In the genomic region with DNA sequence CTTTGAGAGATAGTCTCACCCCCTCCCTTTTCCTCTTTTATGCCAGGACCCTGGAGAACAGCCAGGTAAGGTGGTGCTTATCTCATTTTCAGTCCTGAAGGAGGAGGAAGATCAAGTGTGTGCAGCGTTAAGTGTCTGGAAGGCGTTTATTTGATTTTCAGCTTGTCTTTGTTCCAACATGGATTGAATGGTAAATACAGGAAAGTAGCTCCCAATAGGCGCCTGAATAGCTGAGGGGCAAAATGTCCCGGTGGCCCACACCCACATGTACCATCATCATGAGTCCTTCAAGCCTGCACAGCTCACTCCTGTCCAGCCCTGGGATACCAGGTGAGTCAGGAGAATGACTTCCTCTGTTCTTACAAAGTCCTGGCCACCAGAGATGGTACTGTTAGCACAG, we compare ENCODE assay signal across 26 cellular contexts.
DNase-seq lines count a peak whose midpoint lies in the region; TF ChIP-seq lines count a peak whose summit lies in the region.
"Had no signal": no experiment of that assay in that cellular context is flagged by ENCODE, and none has a peak within 500 bp of the region (broad histone marks: within the 10 kb centered on the region; RNA-seq: fewer than 3 reads in every experiment).

No MANE protein-coding gene starts in this region.

- 37 to 41% methylated on average over 4 of the region's 4 CpGs for WGBS in esophagus squamous epithelium, 2 donors

- H3K4me3 ChIP-seq in esophagus squamous epithelium, result no peak overlapping the region
- H3K4me3 ChIP-seq: BLaER1, gastrocnemius medialis, ovary, stomach had no signal

- TF ChIP-seq POLR2A in esophagus squamous epithelium (IDR thresholded peaks at IDR 0.05), result no peak

- H3K36me3 ChIP-seq in esophagus squamous epithelium, result no peaks in the 10 kb centered on the region
- H3K36me3 ChIP-seq: BLaER1, gastrocnemius medialis, ovary, stomach, WERI-Rb-1 had no signal

- H3K4me1 ChIP-seq in esophagus squamous epithelium, result peaks cover 5 to 84% (median 41%) of the 10 kb centered on the region in 3 donors

- no peak for TF ChIP-seq CTCF in esophagus squamous epithelium (IDR thresholded peaks at IDR 0.05)
- no peak for TF ChIP-seq CTCF in GM13977 (IDR thresholded peaks at IDR 0.05; ENCODE audit: extremely low read depth, insufficient read depth, missing control alignments)

- in situ Hi-C loops in GM13977 (cut with MboI; ENCODE audit: low pct_unique_long_range_greater_than_20kb, low sequenced_read_pairs, unreplicated experiment), result no loop called here

- H3K27me3 ChIP-seq in esophagus squamous epithelium, result peaks cover 0 to 13% (median 0%) of the 10 kb centered on the region in 4 donors
- H3K27me3 ChIP-seq: BLaER1, gastrocnemius medialis, ovary had no signal

- H3K27ac ChIP-seq in esophagus squamous epithelium, result peak overlapping the region; percentile 28 to 83 (median 70)
- H3K27ac ChIP-seq: BLaER1, gastrocnemius medialis, ovary, stomach, WERI-Rb-1 had no signal

- no peaks in the 10 kb centered on the region for H3K9me3 ChIP-seq in esophagus squamous epithelium
- H3K9me3 ChIP-seq: BLaER1, gastrocnemius medialis, ovary, stomach had no signal

- DNase-seq in NCI-H2196 (lab: John Stamatoyannopoulos, UW; ENCODE audit: unreplicated experiment) (peak; percentile 31), NCI-H2196 treated with DMSO at 0.1 percent for 48 hours (lab: John Stamatoyannopoulos, UW; ENCODE audit: unreplicated experiment) (no peak), NCI-H69 (lab: John Stamatoyannopoulos, UW) (peak; percentile 77), esophagus squamous epithelium (lab: John Stamatoyannopoulos, UW) (no peak), renal cortical epithelial cell (ENCODE audit: low read depth) (peak; percentile 6), NCI-H446 treated with DMSO at 0.1 percent for 48 hours (lab: John Stamatoyannopoulos, UW) (no peak), GM13977 (ENCODE audit: low spot score) (no peak)
- DNase-seq in activated naive CD4-positive, alpha-beta T cell treated with Interleukin-2 at 50 U/mL for 16 hours, result no peak
- DNase-seq: activated CD4-positive, alpha-beta T cell treated with anti-CD3 and anti-CD28 coated beads, Interleukin-2, amount 50 U/mL, for 1 hour; activated naive CD8-positive, alpha-beta T cell treated with anti-CD3 and anti-CD28 coated beads for 36 hours; cerebellar nuclear complex; COR-L47; erythroblast; gastrocnemius medialis; GOT3; hypothalamus; islet precursor cell; mesendoderm; naive thymus-derived CD8-positive, alpha-beta T cell; NCI-H1105 treated with DMSO at 0.1 percent for 48 hours; NCI-H2227 treated with DMSO at 0.1 percent for 48 hours; ovary; right cardiac atrium; stomach; WERI-Rb-1 had no signal

- intact Hi-C loops in esophagus squamous epithelium (cut with DNase I), result no loop called here

Comparison
In these comparisons a context has a peak if more than half of its experiments do, and no peak if none do; other contexts are left out.
1. DNase-seq: peak in NCI-H2196 (single experiment), NCI-H69 (single experiment) and renal cortical epithelial cell (single experiment); none in NCI-H2196 treated with DMSO at 0.1 percent for 48 hours (single experiment), esophagus squamous epithelium (single experiment), activated naive CD4-positive, alpha-beta T cell treated with Interleukin-2 at 50 U/mL for 16 hours (single experiment), NCI-H446 treated with DMSO at 0.1 percent for 48 hours (single experiment) and GM13977 (single experiment).